In the genomic region with DNA sequence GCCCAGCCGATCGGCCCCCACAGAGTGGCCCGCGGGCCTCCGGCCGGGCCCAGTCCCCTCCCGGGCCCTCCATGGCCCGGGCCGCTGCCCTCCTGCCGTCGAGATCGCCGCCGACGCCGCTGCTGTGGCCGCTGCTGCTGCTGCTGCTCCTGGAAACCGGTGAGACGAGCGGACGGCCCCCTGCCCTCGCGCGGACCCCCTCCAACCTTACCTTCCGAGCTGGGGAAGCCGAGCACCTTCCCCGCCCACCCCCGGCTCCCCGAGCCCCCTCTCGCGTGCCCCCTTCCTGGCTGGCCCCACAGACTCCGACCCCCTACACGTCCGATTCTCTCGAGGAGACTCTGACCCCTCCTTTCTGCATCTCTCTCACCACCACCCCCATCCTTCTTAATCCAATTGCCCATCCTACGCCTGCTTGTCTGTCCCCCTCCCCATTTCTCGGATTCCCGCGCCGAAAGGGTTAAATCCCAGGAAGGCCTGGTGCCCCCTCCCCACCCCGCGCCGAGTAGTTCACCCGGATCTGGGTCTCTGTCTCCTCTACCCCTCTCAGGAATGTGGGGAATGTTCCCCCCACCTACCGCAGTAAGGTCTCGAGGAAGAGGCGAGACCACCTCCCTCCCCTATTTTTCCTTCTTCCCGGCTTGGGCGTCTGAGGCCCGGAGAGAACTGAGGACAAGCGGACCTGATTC, we compare ENCODE assay signal across 8 cellular contexts. TPM values are rescaled to one million over a fixed set of nuclear protein-coding genes. Genes with fewer than 3 reads are reported as not detected.
DNase-seq lines count a peak whose midpoint lies in the region; ATAC-seq, FAIRE-seq and TF ChIP-seq lines count a peak whose summit lies in the region.

No MANE protein-coding gene starts in this region.

- H3K27ac ChIP-seq in GM12878 (ENCODE audit: control insufficient read depth, insufficient read depth) (no peak overlapping the region), tibial artery (peak overlapping the region; percentile 91 to 93)

- TF ChIP-seq CTCF in GM12878 (IDR thresholded peaks at IDR 0.05 in 2 of 3, conservative IDR thresholded peaks at IDR 0.05 in 1 of 3; ENCODE audit: control insufficient read depth in 2 of 3, extremely low read depth in 1 of 3, insufficient read depth in 1 of 3, low read depth in 3 of 3, low read length in 3 of 3) (no peak), tibial artery (IDR thresholded peaks at IDR 0.05) (no peak)

- SMC1A ChIA-PET in GM12878 (lab: Charles Lee; ENCODE audit: uncharacterized antibody, unreplicated experiment) = interaction anchor here (1.4 kb wide), 1 partner anchor 75 kb away, joined by 5 read pairs; no protein-coding TSS in a partner anchor

- H3K4me3 ChIP-seq in GM12878 = peak overlapping the region; percentile 50; the same call in 1 of the 2 replicates
- H3K4me3 ChIP-seq in tibial artery = peak overlapping the region; percentile 90 to 94

- TF ChIP-seq RAD21 in GM12878 (IDR thresholded peaks at IDR 0.05; ENCODE audit: insufficient read depth, low read depth, low read length) = no peak

- peak overlapping the region; percentile 99; the same call in 1 of the 2 replicates for H3K4me2 ChIP-seq in GM12878 (ENCODE audit: control insufficient read depth, insufficient read depth)

- intact Hi-C loops in GM12878 (cut with micrococcal nuclease; ENCODE audit: unreplicated experiment) (loop anchor here (5.0 to 10.0 kb wide), 2 partner anchors 46 to 192 kb away; partner anchors contain the start of gene TOMM40), tibial artery (cut with DNase I; ENCODE audit: low total_unique reads) (no loop called here)

- FAIRE-seq in GM12878 (lab: Jason Lieb, UNC) = no peak

- no peaks in the 10 kb centered on the region for H3K79me2 ChIP-seq in GM12878 (ENCODE audit: control insufficient read depth, insufficient read depth, low read length)

- peak overlapping the region; percentile 58; the same call in 1 of the 2 replicates for H2AFZ ChIP-seq in GM12878 (ENCODE audit: control insufficient read depth, low read depth, low read length)

- H4K20me1 ChIP-seq in GM12878 (ENCODE audit: control insufficient read depth, insufficient read depth) = no peaks in the 10 kb centered on the region

- peaks cover 9 to 11% of the 10 kb centered on the region in 2 experiments for H3K27me3 ChIP-seq in GM12878 (replicated peaks in 1 of 2; ENCODE audit: control insufficient read depth in 2 of 2, insufficient read depth in 2 of 2, low read length in 1 of 2)
- no peaks in the 10 kb centered on the region for H3K27me3 ChIP-seq in tibial artery

- no TSS peak for BruUV-seq in GM12878 (replicated peaks; lab: Mats Ljungman, UMichigan)

- TF ChIP-seq EP300 in GM12878 (IDR thresholded peaks at IDR 0.05; ENCODE audit: borderline replicate concordance in 1 of 2, control insufficient read depth in 1 of 2, low read depth in 2 of 2, low read length in 2 of 2) = no peak

- H3K36me3 ChIP-seq in GM12878 (ENCODE audit: control insufficient read depth in 2 of 2, insufficient read depth in 2 of 2, low read length in 1 of 2) = no peaks in the 10 kb centered on the region
- H3K36me3 ChIP-seq in tibial artery = peaks cover 0 to 5% (median 0%) of the 10 kb centered on the region in 3 donors

- H3K9ac ChIP-seq in GM12878 (ENCODE audit: control insufficient read depth, insufficient read depth, low read length) = no peak overlapping the region; the same call in 1 of the 2 replicates

- ATAC-seq in GM12878 = no peak
- no peak for ATAC-seq in activated CD4-positive, CD25-positive, alpha-beta regulatory T cell treated with anti-CD3 and anti-CD28 coated beads, Interleukin-2, amount 50 U/mL, for 24 hours
- no peak for ATAC-seq in esophagus mucosa

- in situ Hi-C loops in ACHN (cut with HindIII; ENCODE audit: low pct_ligation_motif_present, low pct_unique_long_range_greater_than_20kb, low sequenced_read_pairs) (no loop called here), GM12878 (cut with MboI) (no loop called here)

- TF ChIP-seq POLR2A in GM12878 (IDR thresholded peaks at IDR 0.05; ENCODE audit: low read depth, low read length) = no peak

- POLR2A ChIA-PET in GM12878 (lab: Charles Lee) = no interaction called here

- 15% methylated on average over 29 of the region's 51 CpGs for WGBS in GM12878 (ENCODE audit: insufficient coverage, insufficient replicate concordance, low lambda C conversion rate, missing lambda C conversion rate)

- DNase-seq in ACHN = peak; percentile 46
- DNase-seq in HK-2 (ENCODE audit: unreplicated experiment) = peak; percentile 29
- DNase-seq in GM12878 (ENCODE audit: low read depth, low spot score) = no peak
- peak; percentile 94 for DNase-seq in left kidney (ENCODE audit: low read depth, low spot score)
- no peak for DNase-seq in tibial artery
- DNase-seq in NOMO-1 treated with DMSO at 0.1 percent for 48 hours (lab: John Stamatoyannopoulos, UW; ENCODE audit: unreplicated experiment) = no peak

- RAD21 ChIA-PET in GM12878 (lab: Charles Lee; ENCODE audit: unreplicated experiment) = interaction anchor here (0.5 to 1.4 kb wide), 4 partner anchors 50 to 192 kb away, joined by 3 to 5 read pairs (median 4); no protein-coding TSS in a partner anchor

- H3K4me1 ChIP-seq in GM12878 (ENCODE audit: control insufficient read depth, insufficient read depth, low read length) (peaks cover 8% of the 10 kb centered on the region), tibial artery (peaks cover 0 to 49% (median 33%) of the 10 kb centered on the region in 4 donors)

- CTCF ChIA-PET in GM12878 (lab: Yijun Ruan, JAX) = interaction anchor here (1.1 to 1.3 kb wide), 4 partner anchors 16 to 192 kb away, joined by 9 to 17 read pairs (median 10); no protein-coding TSS in a partner anchor

- H3K9me3 ChIP-seq in GM12878 (replicated peaks; ENCODE audit: control insufficient read depth, insufficient read depth, low read length) (no peaks in the 10 kb centered on the region), tibial artery (no peaks in the 10 kb centered on the region)

RNA-seq across cellular contexts. Expression of gene NECTIN2, which starts 0.5 kb away (rescaled TPM):
- not detected in 2 replicates for total RNA-seq in GM12878 (2013; cell fraction: nucleolus; rRNA removed)
- 0.11 and 0.34 TPM in 2 replicates for total RNA-seq in GM12878 (2014; rRNA removed)
- total RNA-seq in GM12878 (2014; rRNA removed; fragmentation: Illumina TruSeq; extraction: Trizol) = not detected in 2 replicates
- 0.36 and 0.88 TPM in 2 replicates for total RNA-seq in GM12878 (2021)
- polyA plus RNA-seq in GM12878 (2011; ENCODE audit: low read depth) = 0.33 TPM
- polyA plus RNA-seq in GM12878 (2011; rRNA removed) = 0.05 TPM in 1 of 2 replicates, not detected in the other
- polyA plus RNA-seq in GM12878 (2011; cell fraction: cytosol; rRNA removed) = 0.06 TPM in 1 of 2 replicates, not detected in the other
- polyA plus RNA-seq in GM12878 (2011; cell fraction: nucleus; rRNA removed) = not detected in 2 replicates
- polyA plus RNA-seq in GM12878 (2012) = 0.07 and 0.26 TPM in 2 replicates
- not detected in 2 replicates for polyA plus RNA-seq in GM12878 (2014; fragmentation: Illumina TruSeq; extraction: Trizol)
- polyA plus RNA-seq in GM12878 (2014; fragmentation: Nextera tagmentation; extraction: Ambion mirVana) = not detected
- polyA plus RNA-seq in GM12878 (2014; rRNA removed) = 0.08 TPM in 1 of 2 replicates, not detected in the other
- under 1 TPM in 1 of 2 experiments, not detected in 1; 0.26 TPM for polyA plus RNA-seq in GM12878 (2016; fragmentation: Nextera tagmentation; extraction: Ambion mirVana)
- not detected in 2 replicates for polyA minus RNA-seq in GM12878 (2011; rRNA and poly(A)+ RNA removed)
- polyA minus RNA-seq in GM12878 (2011; cell fraction: cytosol; rRNA and poly(A)+ RNA removed) = 0.52 TPM in 1 of 2 replicates, not detected in the other
- not detected in 2 replicates for polyA minus RNA-seq in GM12878 (2011; cell fraction: nucleus; rRNA and poly(A)+ RNA removed)
- total RNA-seq in esophagus mucosa = 64.4 TPM

RNA-seq across cellular contexts. Expression of gene BCAM, which starts 37.7 kb away (rescaled TPM):
- total RNA-seq in GM12878 (2013; cell fraction: nucleolus; rRNA removed) = not detected in 2 replicates
- total RNA-seq in GM12878 (2014; rRNA removed) (not detected in 2 replicates), GM12878 (2014; rRNA removed; fragmentation: Illumina TruSeq; extraction: Trizol) (not detected in 2 replicates), GM12878 (2021) (0.29 and 0.64 TPM in 2 replicates), esophagus mucosa (13.3 TPM)
- polyA plus RNA-seq in GM12878 (2011; ENCODE audit: low read depth) = not detected
- polyA plus RNA-seq in GM12878 (2011; rRNA removed) (not detected in 2 replicates), GM12878 (2014; fragmentation: Illumina TruSeq; extraction: Trizol) (not detected in 2 replicates), GM12878 (2014; fragmentation: Nextera tagmentation; extraction: Ambion mirVana) (not detected), GM12878 (2014; rRNA removed) (not detected in 2 replicates), GM12878 (2016; fragmentation: Nextera tagmentation; extraction: Ambion mirVana) (under 1 TPM in 1 of 2 experiments, not detected in 1; 0.10 TPM)
- polyA plus RNA-seq in GM12878 (2011; cell fraction: cytosol; rRNA removed) = not detected in 2 replicates
- polyA plus RNA-seq in GM12878 (2011; cell fraction: nucleus; rRNA removed) = 0.12 TPM in 1 of 2 replicates, not detected in the other
- not detected in 2 replicates for polyA plus RNA-seq in GM12878 (2012)
- not detected in 2 replicates for polyA minus RNA-seq in GM12878 (2011; rRNA and poly(A)+ RNA removed)
- polyA minus RNA-seq in GM12878 (2011; cell fraction: cytosol; rRNA and poly(A)+ RNA removed) = not detected in 2 replicates
- polyA minus RNA-seq in GM12878 (2011; cell fraction: nucleus; rRNA and poly(A)+ RNA removed) = not detected in 2 replicates

RNA-seq across cellular contexts. Expression of gene TOMM40, which starts 44.5 kb away (rescaled TPM):
- 26.8 and 28.6 TPM in 2 replicates for total RNA-seq in GM12878 (2013; cell fraction: nucleolus; rRNA removed)
- 92.3 and 111 TPM in 2 replicates for total RNA-seq in GM12878 (2014; rRNA removed)
- total RNA-seq in GM12878 (2014; rRNA removed; fragmentation: Illumina TruSeq; extraction: Trizol) = 68.9 and 88.6 TPM in 2 replicates
- 176 and 187 TPM in 2 replicates for total RNA-seq in GM12878 (2021)
- 13.2 TPM for polyA plus RNA-seq in GM12878 (2011; ENCODE audit: low read depth)
- polyA plus RNA-seq in GM12878 (2011; rRNA removed) = 32.1 and 58.2 TPM in 2 replicates
- polyA plus RNA-seq in GM12878 (2011; cell fraction: cytosol; rRNA removed) = 97.2 and 137 TPM in 2 replicates
- polyA plus RNA-seq in GM12878 (2011; cell fraction: nucleus; rRNA removed) = 62.4 and 91.0 TPM in 2 replicates
- polyA plus RNA-seq in GM12878 (2012) = 48.0 and 55.3 TPM in 2 replicates
- 19.5 and 72.5 TPM in 2 replicates for polyA plus RNA-seq in GM12878 (2014; fragmentation: Illumina TruSeq; extraction: Trizol)
- polyA plus RNA-seq in GM12878 (2014; fragmentation: Nextera tagmentation; extraction: Ambion mirVana) = 1 to 10 TPM in 1 of 2 experiments, under 1 TPM in 1; 0.85 to 4.9 TPM
- polyA plus RNA-seq in GM12878 (2014; rRNA removed) = 144 and 165 TPM in 2 replicates
- 100 to 1,000 TPM; 214 to 221 TPM for polyA plus RNA-seq in GM12878 (2016; fragmentation: Nextera tagmentation; extraction: Ambion mirVana)
- polyA minus RNA-seq in GM12878 (2011; rRNA and poly(A)+ RNA removed) = 41.6 and 69.5 TPM in 2 replicates
- 21.4 and 25.7 TPM in 2 replicates for polyA minus RNA-seq in GM12878 (2011; cell fraction: cytosol; rRNA and poly(A)+ RNA removed)
- polyA minus RNA-seq in GM12878 (2011; cell fraction: nucleus; rRNA and poly(A)+ RNA removed) = 10.2 and 17.4 TPM in 2 replicates
- 71.4 TPM for total RNA-seq in esophagus mucosa

RNA-seq across cellular contexts. Expression of gene APOE, which starts 59.0 kb away (rescaled TPM):
- total RNA-seq in GM12878 (2013; cell fraction: nucleolus; rRNA removed) = 1.4 and 4.5 TPM in 2 replicates
- total RNA-seq in GM12878 (2014; rRNA removed) = 0.11 and 0.51 TPM in 2 replicates
- total RNA-seq in GM12878 (2014; rRNA removed; fragmentation: Illumina TruSeq; extraction: Trizol) = 0.22 TPM in 1 of 2 replicates, not detected in the other
- 3.4 and 3.7 TPM in 2 replicates for total RNA-seq in GM12878 (2021)
- not detected for polyA plus RNA-seq in GM12878 (2011; ENCODE audit: low read depth)
- 0.38 and 0.50 TPM in 2 replicates for polyA plus RNA-seq in GM12878 (2011; rRNA removed)
- polyA plus RNA-seq in GM12878 (2011; cell fraction: cytosol; rRNA removed) = 0.52 and 0.62 TPM in 2 replicates
- 4.2 and 5.8 TPM in 2 replicates for polyA plus RNA-seq in GM12878 (2011; cell fraction: nucleus; rRNA removed)
- polyA plus RNA-seq in GM12878 (2012) = 0.42 and 0.88 TPM in 2 replicates
- polyA plus RNA-seq in GM12878 (2014; fragmentation: Illumina TruSeq; extraction: Trizol) = not detected in 2 replicates
- not detected for polyA plus RNA-seq in GM12878 (2014; fragmentation: Nextera tagmentation; extraction: Ambion mirVana)
- 0.33 and 1.1 TPM in 2 replicates for polyA plus RNA-seq in GM12878 (2014; rRNA removed)
- polyA plus RNA-seq in GM12878 (2016; fragmentation: Nextera tagmentation; extraction: Ambion mirVana) = under 1 TPM in 1 of 2 experiments, not detected in 1; 0.93 TPM
- polyA minus RNA-seq in GM12878 (2011; rRNA and poly(A)+ RNA removed) = not detected in 2 replicates
- polyA minus RNA-seq in GM12878 (2011; cell fraction: cytosol; rRNA and poly(A)+ RNA removed) = not detected in 2 replicates
- not detected in 2 replicates for polyA minus RNA-seq in GM12878 (2011; cell fraction: nucleus; rRNA and poly(A)+ RNA removed)
- 5.7 TPM for total RNA-seq in esophagus mucosa

Comparison
In these comparisons a context has a peak if more than half of its experiments do, and no peak if none do; other contexts are left out.
1. DNase-seq: peak in ACHN (single experiment), HK-2 (single experiment) and left kidney (single experiment); none in GM12878 (single experiment), tibial artery (0 of 2) and NOMO-1 treated with DMSO at 0.1 percent for 48 hours (single experiment).
2. RNA of gene NECTIN2, which starts 0.5 kb away (total RNA-seq): 64.4 TPM in esophagus mucosa (single experiment); 0.11 to 0.88 TPM in GM12878; every median in the first group is over 10 times any median in the second.